16 cellular contexts compared by ENCODE assay signal in genomic region chr11:130533871-130534270, GRCh38.
DNase-seq lines count a peak whose midpoint lies in the region; ATAC-seq and TF ChIP-seq lines count a peak whose summit lies in the region.
"Had no signal": no experiment of that assay in that cellular context is flagged by ENCODE, and none has a peak within 500 bp of the region (broad histone marks: within the 10 kb centered on the region; RNA-seq: fewer than 3 reads in every experiment).

No MANE protein-coding gene starts in this region.

- DNase-seq in A673 (ENCODE audit: low spot score) (peak; percentile 22), SJCRH30 (peak in 1 of 2 experiments; percentile 66), fibroblast of peridontal ligament (ENCODE audit: extremely low read depth) (peak; percentile 50), thyroid gland (no peak), prostate gland (ENCODE audit: low spot score) (no peak), WERI-Rb-1 (no peak)
- DNase-seq: 8988T; C1 segment of cervical spinal cord; Caco-2; CD4-positive, CD25-positive, alpha-beta regulatory T cell; DMS153; GDM1; GM23248 had no signal

- H3K27me3 ChIP-seq in A673 (replicated peaks; ENCODE audit: insufficient read depth, low read depth, low read length, poor library complexity) (no peaks in the 10 kb centered on the region), SJCRH30 (no peaks in the 10 kb centered on the region), thyroid gland (no peaks in the 10 kb centered on the region), prostate gland (replicated peaks; ENCODE audit: insufficient read depth) (no peaks in the 10 kb centered on the region), WERI-Rb-1 (ENCODE audit: insufficient read depth, low read depth, severe bottlenecking) (no peaks in the 10 kb centered on the region)

- POLR2A ChIA-PET in A673 (lab: Charles Lee; ENCODE audit: low non-redundant PET) = no interaction called here

- ATAC-seq in HG03469 (IDR thresholded peaks at IDR 0.05; ENCODE audit: unreplicated experiment) = no peak

- H3K4me1 ChIP-seq in A673 (ENCODE audit: insufficient read depth, low read length, poor library complexity, severe bottlenecking) = peaks cover 12% of the 10 kb centered on the region
- peaks cover 50% of the 10 kb centered on the region for H3K4me1 ChIP-seq in SJCRH30
- peaks cover 46 to 71% of the 10 kb centered on the region in 2 donors for H3K4me1 ChIP-seq in thyroid gland
- no peaks in the 10 kb centered on the region for H3K4me1 ChIP-seq in prostate gland (replicated peaks)
- H3K4me1 ChIP-seq: Caco-2, HAP-1 had no signal

- intact Hi-C loops in A673 (cut with micrococcal nuclease; ENCODE audit: unreplicated experiment) (no loop called here), thyroid gland (cut with DNase I) (loop anchor here (10.0 kb wide), 1 partner anchor 79 kb away; no protein-coding TSS in a partner anchor), prostate gland (cut with DNase I) (no loop called here)

- H3K4me3 ChIP-seq in A673 (ENCODE audit: low read depth, low read length, poor library complexity, severe bottlenecking) = no peak overlapping the region
- no peak overlapping the region for H3K4me3 ChIP-seq in SJCRH30
- no peak overlapping the region for H3K4me3 ChIP-seq in thyroid gland (replicated peaks in 1 of 3)
- H3K4me3 ChIP-seq in prostate gland = no peak overlapping the region
- H3K4me3 ChIP-seq in WERI-Rb-1 (ENCODE audit: low read depth, low read length) = no peak overlapping the region
- H3K4me3 ChIP-seq: GM23248, HAP-1 had no signal

- TF ChIP-seq POLR2A in thyroid gland (IDR thresholded peaks at IDR 0.05) (no peak), prostate gland (IDR thresholded peaks at IDR 0.05) (no peak)

- TF ChIP-seq CTCF in A673 (conservative IDR thresholded peaks at IDR 0.05; ENCODE audit: low read depth, low read length) = no peak
- TF ChIP-seq CTCF in thyroid gland (IDR thresholded peaks at IDR 0.05) = no peak
- TF ChIP-seq CTCF in prostate gland (IDR thresholded peaks at IDR 0.05) = no peak
- TF ChIP-seq CTCF in WERI-Rb-1 (IDR thresholded peaks at IDR 0.05; ENCODE audit: low read depth, low read length) = no peak

- H3K27ac ChIP-seq in A673 (ENCODE audit: low read depth, low read length, poor library complexity, severe bottlenecking) (no peak overlapping the region), SJCRH30 (peak overlapping the region; percentile 94), thyroid gland (peak overlapping the region in 2 of 3 donors; percentile 96), prostate gland (no peak overlapping the region), WERI-Rb-1 (no peak overlapping the region)
- H3K27ac ChIP-seq: GM23248, HL-60 had no signal

- CTCF ChIA-PET in A673 (lab: Charles Lee) = interaction anchor here (0.5 kb wide), 1 partner anchor 106 kb away, joined by 8 read pairs; no protein-coding TSS in a partner anchor

- no TSS peak for BruUV-seq in A673 (replicated peaks; lab: Mats Ljungman, UMichigan)

- 84 to 88% methylated on average over 5 of the region's 5 CpGs for WGBS in thyroid gland, 2 donors
- WGBS in prostate gland = 92% methylated on average over 5 of the region's 5 CpGs

- no peaks in the 10 kb centered on the region for H3K9me3 ChIP-seq in A673 (ENCODE audit: low read depth, low read length, poor library complexity, severe bottlenecking)
- H3K9me3 ChIP-seq in SJCRH30 (replicated peaks) = no peaks in the 10 kb centered on the region
- no peaks in the 10 kb centered on the region for H3K9me3 ChIP-seq in thyroid gland
- no peaks in the 10 kb centered on the region for H3K9me3 ChIP-seq in prostate gland
- no peaks in the 10 kb centered on the region for H3K9me3 ChIP-seq in WERI-Rb-1 (ENCODE audit: severe bottlenecking)
- H3K9me3 ChIP-seq: Caco-2, HAP-1 had no signal

- no peaks in the 10 kb centered on the region for H3K36me3 ChIP-seq in A673 (ENCODE audit: insufficient read depth, low read length, poor library complexity, severe bottlenecking)
- H3K36me3 ChIP-seq in SJCRH30 = no peaks in the 10 kb centered on the region
- H3K36me3 ChIP-seq in thyroid gland = no peaks in the 10 kb centered on the region
- H3K36me3 ChIP-seq in prostate gland = no peaks in the 10 kb centered on the region
- no peaks in the 10 kb centered on the region for H3K36me3 ChIP-seq in WERI-Rb-1
- H3K36me3 ChIP-seq: HAP-1 had no signal

Comparison
In these comparisons a context has a peak if more than half of its experiments do, and no peak if none do; other contexts are left out.
1. DNase-seq: peak in A673 (single experiment) and fibroblast of peridontal ligament (single experiment); none in thyroid gland (0 of 2), prostate gland (single experiment) and WERI-Rb-1 (single experiment).
2. H3K27ac ChIP-seq: peak in SJCRH30 (single experiment) and thyroid gland (2 of 3); none in A673 (single experiment), prostate gland (0 of 2) and WERI-Rb-1 (single experiment).